ENCODE assay signal across 1 cellular context in the genomic region with DNA sequence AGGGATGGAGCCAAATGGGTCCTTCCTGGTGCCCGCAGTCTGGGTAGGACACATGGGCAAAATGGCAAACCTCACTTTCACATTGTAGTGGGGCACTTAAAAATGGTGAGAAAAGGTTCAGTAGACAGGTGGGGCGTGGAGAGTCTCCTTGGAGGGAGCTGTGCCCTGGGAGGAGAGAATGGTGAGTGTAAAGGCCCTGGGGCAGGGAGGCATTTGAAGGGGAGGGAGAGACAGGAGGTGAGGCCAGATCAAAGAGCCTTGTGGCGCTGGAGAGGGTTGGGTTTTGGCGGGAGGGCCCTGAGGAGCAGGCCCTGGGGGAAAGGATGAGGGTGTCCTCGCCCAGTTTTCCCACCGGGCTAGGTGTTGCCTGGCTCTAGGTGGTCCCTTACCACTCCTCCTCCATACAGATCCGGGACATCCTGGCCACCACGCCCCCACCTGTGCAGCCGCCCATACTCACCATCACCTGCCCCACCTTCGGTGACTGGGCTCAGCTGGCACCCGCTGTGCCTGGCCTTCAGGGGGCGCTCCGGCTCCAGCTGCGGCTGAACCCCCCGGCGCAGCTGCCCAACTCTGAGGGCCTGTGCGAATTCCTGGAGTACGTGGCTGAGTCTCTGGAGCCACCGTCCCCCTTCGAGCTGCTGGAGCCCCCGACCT.
TF ChIP-seq lines count a peak whose summit lies in the region.

No MANE protein-coding gene starts in this region.

TF ChIP-seq in H1, 55 proteins besides CTCF, POLR2A, EP300 and RAD21:
- TF ChIP-seq SP4 (IDR thresholded peaks at IDR 0.05; ENCODE audit: low read length) (no peak), CTBP2 (IDR thresholded peaks at IDR 0.05; ENCODE audit: borderline replicate concordance, insufficient read depth, insufficient read length, low read length) (no peak), CEBPB (IDR thresholded peaks at IDR 0.05; ENCODE audit: low read depth, low read length) (no peak), EGR1 (IDR thresholded peaks at IDR 0.05; ENCODE audit: borderline replicate concordance, low read depth, low read length) (no peak), SIN3A (conservative IDR thresholded peaks at IDR 0.05 in 1 of 2, IDR thresholded peaks at IDR 0.05 in 1 of 2; ENCODE audit: low read depth in 1 of 2, low read length in 2 of 2) (0 out of 4 replicates have a peak, but pooled peaks of 1 of the 2 experiments have one; percentile 39), JUND (IDR thresholded peaks at IDR 0.05; ENCODE audit: low read length) (no peak), TBP (IDR thresholded peaks at IDR 0.05; ENCODE audit: low read depth, low read length) (no peak), GABPA (IDR thresholded peaks at IDR 0.05; ENCODE audit: borderline replicate concordance, insufficient read depth, low read length) (peak; percentile 29; the same call in 1 of the 2 replicates), TEAD4 (IDR thresholded peaks at IDR 0.05; ENCODE audit: low read depth, low read length) (no peak)
- TF ChIP-seq, protein P1, sequence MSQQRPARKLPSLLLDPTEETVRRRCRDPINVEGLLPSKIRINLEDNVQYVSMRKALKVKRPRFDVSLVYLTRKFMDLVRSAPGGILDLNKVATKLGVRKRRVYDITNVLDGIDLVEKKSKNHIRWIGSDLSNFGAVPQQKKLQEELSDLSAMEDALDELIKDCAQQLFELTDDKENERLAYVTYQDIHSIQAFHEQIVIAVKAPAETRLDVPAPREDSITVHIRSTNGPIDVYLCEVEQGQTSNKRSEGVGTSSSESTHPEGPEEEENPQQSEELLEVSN (IDR thresholded peaks at IDR 0.05) = peak; percentile 33; the same call in 1 of the 2 replicates
- TF ChIP-seq, protein P2, sequence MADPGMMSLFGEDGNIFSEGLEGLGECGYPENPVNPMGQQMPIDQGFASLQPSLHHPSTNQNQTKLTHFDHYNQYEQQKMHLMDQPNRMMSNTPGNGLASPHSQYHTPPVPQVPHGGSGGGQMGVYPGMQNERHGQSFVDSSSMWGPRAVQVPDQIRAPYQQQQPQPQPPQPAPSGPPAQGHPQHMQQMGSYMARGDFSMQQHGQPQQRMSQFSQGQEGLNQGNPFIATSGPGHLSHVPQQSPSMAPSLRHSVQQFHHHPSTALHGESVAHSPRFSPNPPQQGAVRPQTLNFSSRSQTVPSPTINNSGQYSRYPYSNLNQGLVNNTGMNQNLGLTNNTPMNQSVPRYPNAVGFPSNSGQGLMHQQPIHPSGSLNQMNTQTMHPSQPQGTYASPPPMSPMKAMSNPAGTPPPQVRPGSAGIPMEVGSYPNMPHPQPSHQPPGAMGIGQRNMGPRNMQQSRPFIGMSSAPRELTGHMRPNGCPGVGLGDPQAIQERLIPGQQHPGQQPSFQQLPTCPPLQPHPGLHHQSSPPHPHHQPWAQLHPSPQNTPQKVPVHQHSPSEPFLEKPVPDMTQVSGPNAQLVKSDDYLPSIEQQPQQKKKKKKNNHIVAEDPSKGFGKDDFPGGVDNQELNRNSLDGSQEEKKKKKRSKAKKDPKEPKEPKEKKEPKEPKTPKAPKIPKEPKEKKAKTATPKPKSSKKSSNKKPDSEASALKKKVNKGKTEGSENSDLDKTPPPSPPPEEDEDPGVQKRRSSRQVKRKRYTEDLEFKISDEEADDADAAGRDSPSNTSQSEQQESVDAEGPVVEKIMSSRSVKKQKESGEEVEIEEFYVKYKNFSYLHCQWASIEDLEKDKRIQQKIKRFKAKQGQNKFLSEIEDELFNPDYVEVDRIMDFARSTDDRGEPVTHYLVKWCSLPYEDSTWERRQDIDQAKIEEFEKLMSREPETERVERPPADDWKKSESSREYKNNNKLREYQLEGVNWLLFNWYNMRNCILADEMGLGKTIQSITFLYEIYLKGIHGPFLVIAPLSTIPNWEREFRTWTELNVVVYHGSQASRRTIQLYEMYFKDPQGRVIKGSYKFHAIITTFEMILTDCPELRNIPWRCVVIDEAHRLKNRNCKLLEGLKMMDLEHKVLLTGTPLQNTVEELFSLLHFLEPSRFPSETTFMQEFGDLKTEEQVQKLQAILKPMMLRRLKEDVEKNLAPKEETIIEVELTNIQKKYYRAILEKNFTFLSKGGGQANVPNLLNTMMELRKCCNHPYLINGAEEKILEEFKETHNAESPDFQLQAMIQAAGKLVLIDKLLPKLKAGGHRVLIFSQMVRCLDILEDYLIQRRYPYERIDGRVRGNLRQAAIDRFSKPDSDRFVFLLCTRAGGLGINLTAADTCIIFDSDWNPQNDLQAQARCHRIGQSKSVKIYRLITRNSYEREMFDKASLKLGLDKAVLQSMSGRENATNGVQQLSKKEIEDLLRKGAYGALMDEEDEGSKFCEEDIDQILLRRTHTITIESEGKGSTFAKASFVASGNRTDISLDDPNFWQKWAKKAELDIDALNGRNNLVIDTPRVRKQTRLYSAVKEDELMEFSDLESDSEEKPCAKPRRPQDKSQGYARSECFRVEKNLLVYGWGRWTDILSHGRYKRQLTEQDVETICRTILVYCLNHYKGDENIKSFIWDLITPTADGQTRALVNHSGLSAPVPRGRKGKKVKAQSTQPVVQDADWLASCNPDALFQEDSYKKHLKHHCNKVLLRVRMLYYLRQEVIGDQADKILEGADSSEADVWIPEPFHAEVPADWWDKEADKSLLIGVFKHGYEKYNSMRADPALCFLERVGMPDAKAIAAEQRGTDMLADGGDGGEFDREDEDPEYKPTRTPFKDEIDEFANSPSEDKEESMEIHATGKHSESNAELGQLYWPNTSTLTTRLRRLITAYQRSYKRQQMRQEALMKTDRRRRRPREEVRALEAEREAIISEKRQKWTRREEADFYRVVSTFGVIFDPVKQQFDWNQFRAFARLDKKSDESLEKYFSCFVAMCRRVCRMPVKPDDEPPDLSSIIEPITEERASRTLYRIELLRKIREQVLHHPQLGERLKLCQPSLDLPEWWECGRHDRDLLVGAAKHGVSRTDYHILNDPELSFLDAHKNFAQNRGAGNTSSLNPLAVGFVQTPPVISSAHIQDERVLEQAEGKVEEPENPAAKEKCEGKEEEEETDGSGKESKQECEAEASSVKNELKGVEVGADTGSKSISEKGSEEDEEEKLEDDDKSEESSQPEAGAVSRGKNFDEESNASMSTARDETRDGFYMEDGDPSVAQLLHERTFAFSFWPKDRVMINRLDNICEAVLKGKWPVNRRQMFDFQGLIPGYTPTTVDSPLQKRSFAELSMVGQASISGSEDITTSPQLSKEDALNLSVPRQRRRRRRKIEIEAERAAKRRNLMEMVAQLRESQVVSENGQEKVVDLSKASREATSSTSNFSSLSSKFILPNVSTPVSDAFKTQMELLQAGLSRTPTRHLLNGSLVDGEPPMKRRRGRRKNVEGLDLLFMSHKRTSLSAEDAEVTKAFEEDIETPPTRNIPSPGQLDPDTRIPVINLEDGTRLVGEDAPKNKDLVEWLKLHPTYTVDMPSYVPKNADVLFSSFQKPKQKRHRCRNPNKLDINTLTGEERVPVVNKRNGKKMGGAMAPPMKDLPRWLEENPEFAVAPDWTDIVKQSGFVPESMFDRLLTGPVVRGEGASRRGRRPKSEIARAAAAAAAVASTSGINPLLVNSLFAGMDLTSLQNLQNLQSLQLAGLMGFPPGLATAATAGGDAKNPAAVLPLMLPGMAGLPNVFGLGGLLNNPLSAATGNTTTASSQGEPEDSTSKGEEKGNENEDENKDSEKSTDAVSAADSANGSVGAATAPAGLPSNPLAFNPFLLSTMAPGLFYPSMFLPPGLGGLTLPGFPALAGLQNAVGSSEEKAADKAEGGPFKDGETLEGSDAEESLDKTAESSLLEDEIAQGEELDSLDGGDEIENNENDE (IDR thresholded peaks at IDR 0.05; ENCODE audit: insufficient replicate concordance, low read length) = no peak
- TF ChIP-seq, protein P3, sequence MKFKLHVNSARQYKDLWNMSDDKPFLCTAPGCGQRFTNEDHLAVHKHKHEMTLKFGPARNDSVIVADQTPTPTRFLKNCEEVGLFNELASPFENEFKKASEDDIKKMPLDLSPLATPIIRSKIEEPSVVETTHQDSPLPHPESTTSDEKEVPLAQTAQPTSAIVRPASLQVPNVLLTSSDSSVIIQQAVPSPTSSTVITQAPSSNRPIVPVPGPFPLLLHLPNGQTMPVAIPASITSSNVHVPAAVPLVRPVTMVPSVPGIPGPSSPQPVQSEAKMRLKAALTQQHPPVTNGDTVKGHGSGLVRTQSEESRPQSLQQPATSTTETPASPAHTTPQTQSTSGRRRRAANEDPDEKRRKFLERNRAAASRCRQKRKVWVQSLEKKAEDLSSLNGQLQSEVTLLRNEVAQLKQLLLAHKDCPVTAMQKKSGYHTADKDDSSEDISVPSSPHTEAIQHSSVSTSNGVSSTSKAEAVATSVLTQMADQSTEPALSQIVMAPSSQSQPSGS (IDR thresholded peaks at IDR 0.05; ENCODE audit: low read length) = no peak
